Comparison of ENCODE assay signal across 11 cellular contexts in genomic region chr2:207833265-207833751, GRCh38.
A peak's percentile ranks its signal among the peaks of the same experiment; 100 is the strongest.
DNase-seq lines count a peak whose midpoint lies in the region; ATAC-seq and TF ChIP-seq lines count a peak whose summit lies in the region.
"Had no signal": no experiment of that assay in that cellular context is flagged by ENCODE, and none has a peak within 500 bp of the region (broad histone marks: within the 10 kb centered on the region; RNA-seq: fewer than 3 reads in every experiment).

No MANE protein-coding gene starts in this region.

- no peak overlapping the region for H3K4me3 Mint-ChIP-seq in progenitor cell of endocrine pancreas (ENCODE audit: low read depth)

- intact Hi-C loops in prostate gland (cut with DNase I): no loop called here

- DNase-seq in activated CD4-positive, CD25-positive, alpha-beta regulatory T cell treated with anti-CD3 and anti-CD28 coated beads, Interleukin-2, amount 50 U/mL, for 72 hours: no peak
- DNase-seq in progenitor cell of endocrine pancreas (ENCODE audit: low spot score, unreplicated experiment) (no peak), NCI-H345 (lab: John Stamatoyannopoulos, UW) (no peak), prostate gland (ENCODE audit: low spot score) (no peak), upper lobe of left lung (no peak)
- DNase-seq: 8988T, NCI-H69 had no signal

- no peak for TF ChIP-seq EP300 in upper lobe of left lung (IDR thresholded peaks at IDR 0.05)

- ATAC-seq in activated CD4-positive, CD25-positive, alpha-beta regulatory T cell treated with anti-CD3 and anti-CD28 coated beads, Interleukin-2, amount 50 U/mL, for 24 hours: peak; percentile 65 to 80
- ATAC-seq in HG02588 (IDR thresholded peaks at IDR 0.05; ENCODE audit: unreplicated experiment): peak; percentile 88
- peak; percentile 98 for ATAC-seq in HG03575 (IDR thresholded peaks at IDR 0.05; ENCODE audit: extremely low read depth, insufficient number of reproducible peaks, low FRiP score, unreplicated experiment)
- ATAC-seq in upper lobe of left lung (ENCODE audit: low FRiP score in 2 of 2): no peak

- TF ChIP-seq POLR2A in prostate gland (IDR thresholded peaks at IDR 0.05) (no peak), upper lobe of left lung (IDR thresholded peaks at IDR 0.05) (no peak)

- H3K27ac Mint-ChIP-seq in progenitor cell of endocrine pancreas: peak overlapping the region; percentile 79

- no peaks in the 10 kb centered on the region for H3K9me3 Mint-ChIP-seq in progenitor cell of endocrine pancreas (ENCODE audit: low read depth)

- no peaks in the 10 kb centered on the region for H3K9me3 ChIP-seq in prostate gland
- no peaks in the 10 kb centered on the region for H3K9me3 ChIP-seq in upper lobe of left lung

- H3K4me1 Mint-ChIP-seq in progenitor cell of endocrine pancreas (ENCODE audit: low read depth): peaks cover 48% of the 10 kb centered on the region

- no peak for TF ChIP-seq CTCF in progenitor cell of endocrine pancreas (IDR thresholded peaks at IDR 0.05; ENCODE audit: unreplicated experiment)
- TF ChIP-seq CTCF in prostate gland (IDR thresholded peaks at IDR 0.05): no peak
- no peak for TF ChIP-seq CTCF in upper lobe of left lung (IDR thresholded peaks at IDR 0.05)

- no peaks in the 10 kb centered on the region for H3K27me3 ChIP-seq in prostate gland (replicated peaks; ENCODE audit: insufficient read depth)
- no peaks in the 10 kb centered on the region for H3K27me3 ChIP-seq in upper lobe of left lung

- no peak overlapping the region for H3K4me3 ChIP-seq in prostate gland
- H3K4me3 ChIP-seq in upper lobe of left lung: no peak overlapping the region

- H3K36me3 Mint-ChIP-seq in progenitor cell of endocrine pancreas (ENCODE audit: insufficient read depth): peaks cover 1% of the 10 kb centered on the region

- 88% methylated on average over 3 of the region's 3 CpGs for WGBS in prostate gland
- WGBS in upper lobe of left lung, 2 donors: 78 to 89% methylated on average over 3 of the region's 3 CpGs

- H3K27ac ChIP-seq in prostate gland: no peak overlapping the region
- H3K27ac ChIP-seq in upper lobe of left lung: no peak overlapping the region
- H3K27ac ChIP-seq: epithelial cell of prostate had no signal

- H3K4me1 ChIP-seq in prostate gland (replicated peaks) (no peaks in the 10 kb centered on the region), upper lobe of left lung (peaks cover 0 to 9% (median 6%) of the 10 kb centered on the region in 4 donors)

- H3K36me3 ChIP-seq in prostate gland (no peaks in the 10 kb centered on the region), upper lobe of left lung (peaks cover 0 to 1% (median 0%) of the 10 kb centered on the region in 4 donors)

- H3K27me3 Mint-ChIP-seq in progenitor cell of endocrine pancreas: no peaks in the 10 kb centered on the region

Comparison
In these comparisons a context has a peak if more than half of its experiments do, and no peak if none do; other contexts are left out.
1. ATAC-seq: peak in activated CD4-positive, CD25-positive, alpha-beta regulatory T cell treated with anti-CD3 and anti-CD28 coated beads, Interleukin-2, amount 50 U/mL, for 24 hours (2 of 2), HG02588 (single experiment) and HG03575 (single experiment); none in upper lobe of left lung (0 of 2).